19 cellular contexts compared by ENCODE assay signal in the genomic region with DNA sequence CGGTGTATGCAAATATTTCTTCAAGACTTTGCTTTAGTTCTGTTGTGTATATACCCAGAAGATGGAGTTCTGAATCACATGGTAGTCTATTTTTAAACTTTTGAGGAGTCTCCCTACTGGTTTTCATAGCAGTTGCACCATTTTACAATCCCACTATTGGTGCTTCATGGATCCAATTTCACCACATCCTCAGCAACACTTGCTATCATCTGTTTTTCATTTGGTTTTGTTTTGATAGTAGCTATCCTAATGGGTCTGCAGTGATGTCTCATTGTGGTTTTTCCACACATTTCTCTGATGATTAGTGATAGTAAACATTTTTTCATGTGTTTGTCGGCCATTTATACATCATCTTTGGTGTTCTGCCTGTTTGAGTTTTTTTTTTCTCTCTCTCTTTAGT.
A peak's percentile ranks its signal among the peaks of the same experiment; 100 is the strongest.
DNase-seq lines count a peak whose midpoint lies in the region; ATAC-seq and TF ChIP-seq lines count a peak whose summit lies in the region.
"Had no signal": no experiment of that assay in that cellular context is flagged by ENCODE, and none has a peak within 500 bp of the region (broad histone marks: within the 10 kb centered on the region; RNA-seq: fewer than 3 reads in every experiment).

No MANE protein-coding gene starts in this region.

- H3K4me1 ChIP-seq in fibroblast of lung (ENCODE audit: control insufficient read depth, extremely low read depth, insufficient read depth, low read length) (no peaks in the 10 kb centered on the region), tibial nerve (no peaks in the 10 kb centered on the region)
- H3K4me1 ChIP-seq: suprapubic skin had no signal

- TF ChIP-seq POLR2A in tibial nerve (IDR thresholded peaks at IDR 0.05) = no peak

- no peak for ATAC-seq in activated CD4-positive, alpha-beta T cell treated with anti-CD3 and anti-CD28 coated beads for 36 hours
- ATAC-seq: right cardiac atrium had no signal

- H3K79me2 ChIP-seq in fibroblast of lung (ENCODE audit: control insufficient read depth, insufficient read depth, low read length) = no peaks in the 10 kb centered on the region
- H3K79me2 ChIP-seq: hepatocyte had no signal

- H3K27ac ChIP-seq in fibroblast of lung (ENCODE audit: insufficient read depth, low read length) (no peak overlapping the region), tibial nerve (no peak overlapping the region)
- H3K27ac ChIP-seq: dorsolateral prefrontal cortex, hepatocyte, neutrophil, suprapubic skin had no signal

- H3K4me3 ChIP-seq in fibroblast of lung (replicated peaks in 1 of 4; ENCODE audit: control extremely low read depth in 1 of 4, insufficient read depth in 1 of 4, low read depth in 3 of 4, low read length in 4 of 4) (no peak overlapping the region), skeletal muscle cell (ENCODE audit: low read depth, low read length) (no peak overlapping the region), tibial nerve (no peak overlapping the region)
- H3K4me3 ChIP-seq: dorsolateral prefrontal cortex, hepatocyte, suprapubic skin had no signal

- no peaks in the 10 kb centered on the region for H3K4me1 Mint-ChIP-seq in activated CD4-positive, alpha-beta T cell treated with anti-CD3 and anti-CD28 coated beads for 36 hours
- H3K4me1 Mint-ChIP-seq: brain had no signal

- no peak overlapping the region for H3K4me2 ChIP-seq in fibroblast of lung (ENCODE audit: extremely low read depth, insufficient read depth, low read length)
- H3K4me2 ChIP-seq: hepatocyte had no signal

- no peaks in the 10 kb centered on the region for H3K9me3 ChIP-seq in fibroblast of lung (ENCODE audit: control insufficient read depth, insufficient read depth, low read depth, low read length)
- no peaks in the 10 kb centered on the region for H3K9me3 ChIP-seq in tibial nerve
- H3K9me3 ChIP-seq: neutrophil, suprapubic skin had no signal

- no peaks in the 10 kb centered on the region for H3K36me3 Mint-ChIP-seq in activated CD4-positive, alpha-beta T cell treated with anti-CD3 and anti-CD28 coated beads for 36 hours (ENCODE audit: low read depth)
- H3K36me3 Mint-ChIP-seq: brain had no signal

- no peak overlapping the region for H3K4me3 Mint-ChIP-seq in activated CD4-positive, alpha-beta T cell treated with anti-CD3 and anti-CD28 coated beads for 36 hours
- H3K4me3 Mint-ChIP-seq: brain had no signal

- no peaks in the 10 kb centered on the region for H3K36me3 ChIP-seq in fibroblast of lung (ENCODE audit: control insufficient read depth, insufficient read depth, low read length)
- no peaks in the 10 kb centered on the region for H3K36me3 ChIP-seq in tibial nerve
- H3K36me3 ChIP-seq: neutrophil, suprapubic skin had no signal

- peaks cover 10% of the 10 kb centered on the region for H3K9me3 Mint-ChIP-seq in activated CD4-positive, alpha-beta T cell treated with anti-CD3 and anti-CD28 coated beads for 36 hours (ENCODE audit: low read depth)

- H3K27ac Mint-ChIP-seq in activated CD4-positive, alpha-beta T cell treated with anti-CD3 and anti-CD28 coated beads for 36 hours = no peak overlapping the region
- H3K27ac Mint-ChIP-seq: brain had no signal

- no peak for TF ChIP-seq CTCF in fibroblast of lung (conservative IDR thresholded peaks at IDR 0.05 in 1 of 2, IDR thresholded peaks at IDR 0.05 in 1 of 2; ENCODE audit: low read depth in 1 of 2, low read length in 2 of 2)
- no peak for TF ChIP-seq CTCF in tibial nerve (IDR thresholded peaks at IDR 0.05)

- no peak overlapping the region for H3K9ac ChIP-seq in fibroblast of lung (ENCODE audit: insufficient read depth, low read length)

- no peaks in the 10 kb centered on the region for H4K20me1 ChIP-seq in fibroblast of lung (ENCODE audit: control insufficient read depth, extremely low read depth, insufficient read depth, low read length)

- POLR2A ChIA-PET in activated CD4-positive, alpha-beta T cell treated with anti-CD3 and anti-CD28 coated beads for 36 hours (lab: Charles Lee) = no interaction called here

- no peaks in the 10 kb centered on the region for H3K27me3 Mint-ChIP-seq in activated CD4-positive, alpha-beta T cell treated with anti-CD3 and anti-CD28 coated beads for 36 hours
- H3K27me3 Mint-ChIP-seq: brain had no signal

- 69 to 77% methylated on average over 2 of the region's 2 CpGs for WGBS in tibial nerve, 2 donors

- no peak overlapping the region for H2AFZ ChIP-seq in fibroblast of lung (ENCODE audit: low read length)
- H2AFZ ChIP-seq: hepatocyte had no signal

- DNase-seq in EH (ENCODE audit: low read depth) = peak; percentile 88
- DNase-seq in RPMI7951 (ENCODE audit: low read depth) = peak; percentile 95
- peak; percentile 89 to 97 for DNase-seq in fibroblast of lung (ENCODE audit: low read depth in 2 of 2)
- DNase-seq in skeletal muscle cell (ENCODE audit: low read depth) = peak; percentile 79
- no peak for DNase-seq in cardiac septum (ENCODE audit: low spot score)
- DNase-seq in SW 1271 (lab: John Stamatoyannopoulos, UW) = no peak
- DNase-seq in tibial nerve (ENCODE audit: low spot score in 2 of 2) = no peak
- DNase-seq in activated CD4-positive, alpha-beta T cell treated with anti-CD3 and anti-CD28 coated beads for 36 hours = no peak
- DNase-seq: activated CD4-positive, CD25-positive, alpha-beta regulatory T cell treated with anti-CD3 and anti-CD28 coated beads, Interleukin-2, amount 50 U/mL, for 72 hours; activated naive CD4-positive, alpha-beta T cell; DMS79 treated with DMSO at 0.1 percent for 48 hours; dorsolateral prefrontal cortex; erythroblast; midbrain; right cardiac atrium had no signal

- TF ChIP-seq EP300 in tibial nerve (IDR thresholded peaks at IDR 0.05) = no peak

- H3K27me3 ChIP-seq in fibroblast of lung (ENCODE audit: control insufficient read depth, insufficient read depth, low read length) = no peaks in the 10 kb centered on the region
- no peaks in the 10 kb centered on the region for H3K27me3 ChIP-seq in tibial nerve
- H3K27me3 ChIP-seq: dorsolateral prefrontal cortex, hepatocyte, neutrophil, suprapubic skin had no signal

- CTCF ChIA-PET in activated CD4-positive, alpha-beta T cell treated with anti-CD3 and anti-CD28 coated beads for 36 hours (lab: Charles Lee) = no interaction called here

- intact Hi-C loops in cardiac septum (cut with DNase I) = no loop called here
- intact Hi-C loops in activated CD4-positive, alpha-beta T cell treated with anti-CD3 and anti-CD28 coated beads for 36 hours (cut with DNase I, micrococcal nuclease) = no loop called here

Comparison
In these comparisons a context has a peak if more than half of its experiments do, and no peak if none do; other contexts are left out.
1. DNase-seq: peak in EH (single experiment), RPMI7951 (single experiment), fibroblast of lung (2 of 2) and skeletal muscle cell (single experiment); none in cardiac septum (single experiment), SW 1271 (0 of 2), tibial nerve (0 of 2) and activated CD4-positive, alpha-beta T cell treated with anti-CD3 and anti-CD28 coated beads for 36 hours (single experiment).